ENCODE assay signal across 8 cellular contexts in genomic region chr15:48177383-48177874, GRCh38. TPM values are rescaled to one million over a fixed set of nuclear protein-coding genes. Genes with fewer than 3 reads are reported as not detected.
A peak's percentile ranks its signal among the peaks of the same experiment; 100 is the strongest.
DNase-seq lines count a peak whose midpoint lies in the region; ATAC-seq and TF ChIP-seq lines count a peak whose summit lies in the region.

No MANE protein-coding gene starts in this region.

- DNase-seq in A172 (ENCODE audit: low spot score): peak; percentile 62
- peak; percentile 18 for DNase-seq in GM12864 (ENCODE audit: low read depth)
- DNase-seq in NCI-H1105 (lab: John Stamatoyannopoulos, UW): peak; percentile 7
- DNase-seq in activated CD4-positive, alpha-beta T cell treated with anti-CD3 and anti-CD28 coated beads, Interleukin-2, amount 50 U/mL, for 4 hours: peak; percentile 1 to 11
- DNase-seq in fibroblast of villous mesenchyme (ENCODE audit: low read depth): peak; percentile 33
- no peak for DNase-seq in neural progenitor cell (ENCODE audit: low spot score)
- no peak for DNase-seq in SJCRH30

- H3K36me3 Mint-ChIP-seq in neural progenitor cell: peaks cover 39% of the 10 kb centered on the region

- peak; percentile 54 for ATAC-seq in HG02623 (IDR thresholded peaks at IDR 0.05; ENCODE audit: unreplicated experiment)

- peaks cover 57% of the 10 kb centered on the region for H3K79me2 ChIP-seq in neural progenitor cell (ENCODE audit: low read depth)

- H3K27ac Mint-ChIP-seq in neural progenitor cell: peak overlapping the region; percentile 100

- peak overlapping the region; percentile 82 for H3K4me2 ChIP-seq in neural progenitor cell

- H3K9me3 Mint-ChIP-seq in neural progenitor cell: peaks cover 27% of the 10 kb centered on the region

- H3K27me3 ChIP-seq in neural progenitor cell (no peaks in the 10 kb centered on the region), SJCRH30 (no peaks in the 10 kb centered on the region)

- peaks cover 27% of the 10 kb centered on the region for H3K4me1 ChIP-seq in neural progenitor cell
- no peaks in the 10 kb centered on the region for H3K4me1 ChIP-seq in SJCRH30

- H3K4me3 ChIP-seq in GM12864 (ENCODE audit: low read depth, low read length): peak overlapping the region; percentile 68
- H3K4me3 ChIP-seq in fibroblast of villous mesenchyme (ENCODE audit: low read depth, low read length): peak overlapping the region; percentile 59
- peak overlapping the region; percentile 92 for H3K4me3 ChIP-seq in neural progenitor cell
- no peak overlapping the region for H3K4me3 ChIP-seq in SJCRH30

- peak overlapping the region; percentile 95 for H2AFZ ChIP-seq in neural progenitor cell (replicated peaks)

- H3K9ac ChIP-seq in neural progenitor cell: peak overlapping the region; percentile 92

- no peaks in the 10 kb centered on the region for H3K9me3 ChIP-seq in neural progenitor cell (ENCODE audit: low read depth)
- no peaks in the 10 kb centered on the region for H3K9me3 ChIP-seq in SJCRH30 (replicated peaks)

- H3F3A ChIP-seq in neural progenitor cell (ENCODE audit: low read depth): peaks cover 17% of the 10 kb centered on the region

- peak overlapping the region; percentile 88 for H3K27ac ChIP-seq in neural progenitor cell
- H3K27ac ChIP-seq in SJCRH30: no peak overlapping the region

- peaks cover 7% of the 10 kb centered on the region for H3K27me3 Mint-ChIP-seq in neural progenitor cell (ENCODE audit: insufficient read depth, low read depth)

- TF ChIP-seq CTCF in GM12864 (IDR thresholded peaks at IDR 0.05; ENCODE audit: low read depth, low read length, missing control alignments) (no peak), fibroblast of villous mesenchyme (IDR thresholded peaks at IDR 0.05; ENCODE audit: insufficient read depth, low read depth, low read length) (no peak), neural progenitor cell (IDR thresholded peaks at IDR 0.05) (no peak)

- H3K36me3 ChIP-seq in neural progenitor cell (no peaks in the 10 kb centered on the region), SJCRH30 (no peaks in the 10 kb centered on the region)

- H3K4me1 Mint-ChIP-seq in neural progenitor cell: peaks cover 23% of the 10 kb centered on the region

- H4K20me1 ChIP-seq in neural progenitor cell (ENCODE audit: low read depth): peaks cover 49% of the 10 kb centered on the region

- H3K4me3 Mint-ChIP-seq in neural progenitor cell: peak overlapping the region; percentile 99

RNA-seq across cellular contexts. Expression of gene MYEF2, which starts 0.7 kb away (rescaled TPM):
- total RNA-seq in A172 (2014; rRNA removed; shearing (Covaris generic)): 30.4 and 41.4 TPM in 2 replicates
- total RNA-seq in fibroblast of villous mesenchyme: 3.5 and 6.9 TPM in 2 replicates
- total RNA-seq in neural progenitor cell (ENCODE audit: low replicate concordance): 110 and 140 TPM in 2 replicates
- total RNA-seq in SJCRH30 (2014; rRNA removed; shearing (Covaris generic)): not detected in 2 replicates

RNA-seq across cellular contexts. Expression of gene CTXN2, which starts 14.0 kb away (rescaled TPM):
- total RNA-seq in A172 (2014; rRNA removed; shearing (Covaris generic)): 0.05 TPM in 1 of 2 replicates, not detected in the other
- total RNA-seq in fibroblast of villous mesenchyme: not detected in 2 replicates
- total RNA-seq in neural progenitor cell (ENCODE audit: low replicate concordance): 0.03 and 0.60 TPM in 2 replicates
- not detected in 2 replicates for total RNA-seq in SJCRH30 (2014; rRNA removed; shearing (Covaris generic))

RNA-seq across cellular contexts. Expression of gene SLC12A1, which starts 28.7 kb away (rescaled TPM):
- total RNA-seq in A172 (2014; rRNA removed; shearing (Covaris generic)): not detected in 2 replicates
- total RNA-seq in fibroblast of villous mesenchyme: not detected in 2 replicates
- 0.19 TPM in 1 of 2 replicates, not detected in the other for total RNA-seq in neural progenitor cell (ENCODE audit: low replicate concordance)
- total RNA-seq in SJCRH30 (2014; rRNA removed; shearing (Covaris generic)): not detected in 2 replicates

RNA-seq across cellular contexts. Expression of gene SLC24A5, which starts 56.6 kb away (rescaled TPM):
- total RNA-seq in A172 (2014; rRNA removed; shearing (Covaris generic)): not detected in 2 replicates
- total RNA-seq in fibroblast of villous mesenchyme: not detected in 2 replicates
- total RNA-seq in neural progenitor cell (ENCODE audit: low replicate concordance): 0.65 TPM in 1 of 2 replicates, not detected in the other
- total RNA-seq in SJCRH30 (2014; rRNA removed; shearing (Covaris generic)): not detected in 2 replicates

Comparison
In these comparisons a context has a peak if more than half of its experiments do, and no peak if none do; other contexts are left out.
1. DNase-seq: peak in A172 (single experiment), GM12864 (single experiment), NCI-H1105 (single experiment), activated CD4-positive, alpha-beta T cell treated with anti-CD3 and anti-CD28 coated beads, Interleukin-2, amount 50 U/mL, for 4 hours (2 of 2) and fibroblast of villous mesenchyme (single experiment); none in neural progenitor cell (single experiment) and SJCRH30 (0 of 2).